Comparison of ENCODE assay signal across 6 cellular contexts in genomic region chr11:119101367-119101758, GRCh38. TPM values are rescaled to one million over a fixed set of nuclear protein-coding genes. Genes with fewer than 3 reads are reported as not detected.
DNase-seq lines count a peak whose midpoint lies in the region; ATAC-seq and TF ChIP-seq lines count a peak whose summit lies in the region.

No MANE protein-coding gene starts in this region.

- H3K79me1 ChIP-seq in neuronal stem cell (ENCODE audit: low read depth, low read length), result peaks cover 6% of the 10 kb centered on the region

- no peak for DNase-seq in breast epithelium (ENCODE audit: low spot score in 2 of 2)
- DNase-seq in neuronal stem cell (ENCODE audit: low spot score), result no peak
- no peak for DNase-seq in NCI-H446 (lab: John Stamatoyannopoulos, UW)
- DNase-seq in stimulated activated CD8-positive, alpha-beta memory T cell treated with anti-CD3 and anti-CD28 coated beads, Interleukin-4, amount 100 ng/mL, for 48 hours, result no peak

- H3K4me2 ChIP-seq in neuronal stem cell (ENCODE audit: insufficient read depth, low read length, poor library complexity, severe bottlenecking), result peak overlapping the region; percentile 95

- H2BK15ac ChIP-seq in neuronal stem cell (ENCODE audit: low read length), result no peak overlapping the region

- peak overlapping the region; percentile 80 for H2BK12ac ChIP-seq in neuronal stem cell (ENCODE audit: low read length)

- peak; percentile 22 for ATAC-seq in GM19043 (IDR thresholded peaks at IDR 0.05; ENCODE audit: low read depth, unreplicated experiment)
- peak; percentile 24 for ATAC-seq in HG03432 (IDR thresholded peaks at IDR 0.05; ENCODE audit: unreplicated experiment)

- H3K27me3 ChIP-seq in breast epithelium (no peaks in the 10 kb centered on the region), neuronal stem cell (ENCODE audit: control insufficient read depth in 3 of 3, insufficient read depth in 3 of 3, low read depth in 1 of 3, low read length in 3 of 3) (no peaks in the 10 kb centered on the region)

- peak overlapping the region; percentile 6 for H2AK5ac ChIP-seq in neuronal stem cell (ENCODE audit: low read depth, low read length)

- H4K91ac ChIP-seq in neuronal stem cell (ENCODE audit: low read depth, low read length, poor library complexity), result no peak overlapping the region

- H3K4me3 ChIP-seq in breast epithelium (peak overlapping the region; percentile 75 to 97 (median 83)), neuronal stem cell (ENCODE audit: low read length in 2 of 2) (peak overlapping the region; percentile 73 to 86)

- no peak for TF ChIP-seq POLR2A in breast epithelium (IDR thresholded peaks at IDR 0.05)

- peaks cover 4 to 17% of the 10 kb centered on the region in 2 donors for H3K4me1 ChIP-seq in breast epithelium
- H3K4me1 ChIP-seq in neuronal stem cell (ENCODE audit: control insufficient read depth in 2 of 2, insufficient read depth in 1 of 2, low read depth in 1 of 2, low read length in 2 of 2), result peaks cover 7 to 15% of the 10 kb centered on the region in 2 donors

- H2AFZ ChIP-seq in neuronal stem cell (ENCODE audit: low read length), result peak overlapping the region; percentile 82

- intact Hi-C loops in breast epithelium (cut with DNase I; ENCODE audit: low total_unique reads), result no loop called here

- no CpG with 5 or more reads among the region's 22 CpGs for WGBS in neuronal stem cell (ENCODE audit: extremely low coverage in 2 of 2, insufficient read length in 2 of 2, insufficient replicate concordance in 1 of 2), 2 donors

- no peak for TF ChIP-seq CTCF in breast epithelium (IDR thresholded peaks at IDR 0.05)

- H4K8ac ChIP-seq in neuronal stem cell (ENCODE audit: low read depth, low read length), result no peak overlapping the region

- peak overlapping the region; percentile 14 for H3K23ac ChIP-seq in neuronal stem cell (ENCODE audit: low read depth, low read length, poor library complexity)

- H3K9ac ChIP-seq in neuronal stem cell (ENCODE audit: low read depth, low read length, poor library complexity), result peak overlapping the region; percentile 88

- H3K4ac ChIP-seq in neuronal stem cell (ENCODE audit: low read length), result no peak overlapping the region

- H2BK120ac ChIP-seq in neuronal stem cell (ENCODE audit: low read depth, low read length), result no peak overlapping the region

- H3K27ac ChIP-seq in breast epithelium (peak overlapping the region; percentile 94 to 97), neuronal stem cell (replicated peaks; ENCODE audit: low read length) (peak overlapping the region; percentile 72)

- H3K14ac ChIP-seq in neuronal stem cell (ENCODE audit: low read length), result no peak overlapping the region

- no peaks in the 10 kb centered on the region for H3K9me3 ChIP-seq in breast epithelium
- no peaks in the 10 kb centered on the region for H3K9me3 ChIP-seq in neuronal stem cell (replicated peaks in 1 of 2; ENCODE audit: control insufficient read depth in 2 of 2, insufficient read depth in 1 of 2, low read depth in 1 of 2, low read length in 2 of 2)

- H3K18ac ChIP-seq in neuronal stem cell (ENCODE audit: low read length), result peak overlapping the region; percentile 71

- H2BK5ac ChIP-seq in neuronal stem cell (ENCODE audit: low read length), result peak overlapping the region; percentile 69

- peaks cover 11% of the 10 kb centered on the region for H3K36me3 ChIP-seq in breast epithelium
- H3K36me3 ChIP-seq in neuronal stem cell (replicated peaks in 1 of 2; ENCODE audit: control insufficient read depth in 2 of 2, insufficient read depth in 2 of 2, low read length in 2 of 2), result peaks cover 20 to 26% of the 10 kb centered on the region in 2 donors

RNA-seq across cellular contexts. Expression of gene DPAGT1, which starts 0.3 kb away (rescaled TPM):
- 10 to 100 TPM; 18.4 to 32.5 (median 27.2) TPM for total RNA-seq in breast epithelium
- 31.0 TPM for polyA plus RNA-seq in neuronal stem cell (2013, experiment 1 of 2)
- polyA plus RNA-seq in neuronal stem cell (2013, experiment 2 of 2), result 31.0 TPM

RNA-seq across cellular contexts. Expression of gene C2CD2L, which starts 5.8 kb away (rescaled TPM):
- 1 to 10 TPM; 5.1 to 6.9 (median 6.3) TPM for total RNA-seq in breast epithelium
- 5.7 TPM for polyA plus RNA-seq in neuronal stem cell (2013, experiment 1 of 2)
- 4.9 TPM for polyA plus RNA-seq in neuronal stem cell (2013, experiment 2 of 2)

RNA-seq across cellular contexts. Expression of gene HMBS, which starts 16.7 kb away (rescaled TPM):
- total RNA-seq in breast epithelium, result 10 to 100 TPM in 1 of 3 donors, 1 to 10 TPM in 2; 5.6 to 21.6 (median 8.9) TPM
- polyA plus RNA-seq in neuronal stem cell (2013, experiment 1 of 2), result 36.5 TPM
- polyA plus RNA-seq in neuronal stem cell (2013, experiment 2 of 2), result 37.2 TPM

RNA-seq across cellular contexts. Expression of gene HINFP, which starts 20.0 kb away (rescaled TPM):
- total RNA-seq in breast epithelium, result 10 to 100 TPM; 17.9 to 29.6 (median 29.2) TPM
- polyA plus RNA-seq in neuronal stem cell (2013, experiment 1 of 2), result 22.9 TPM
- polyA plus RNA-seq in neuronal stem cell (2013, experiment 2 of 2), result 22.7 TPM

RNA-seq across cellular contexts. Expression of gene VPS11, which starts 33.7 kb away (rescaled TPM):
- 10 to 100 TPM; 38.0 to 53.9 (median 46.6) TPM for total RNA-seq in breast epithelium
- 12.6 TPM for polyA plus RNA-seq in neuronal stem cell (2013, experiment 1 of 2)
- 11.2 TPM for polyA plus RNA-seq in neuronal stem cell (2013, experiment 2 of 2)
